9 cellular contexts compared by ENCODE assay signal in genomic region chr16:89422527-89422904, GRCh38.
DNase-seq lines count a peak whose midpoint lies in the region; ATAC-seq, FAIRE-seq and TF ChIP-seq lines count a peak whose summit lies in the region.
"Had no signal": no experiment of that assay in that cellular context is flagged by ENCODE, and none has a peak within 500 bp of the region (broad histone marks: within the 10 kb centered on the region; RNA-seq: fewer than 3 reads in every experiment).

No MANE protein-coding gene starts in this region.

- peak; percentile 54 for ATAC-seq in GM21423 (IDR thresholded peaks at IDR 0.05; ENCODE audit: unreplicated experiment)
- peak; percentile 68 to 83 (median 72) for ATAC-seq in psoas muscle

- DNase-seq in EL (peak; percentile 31), astrocyte (ENCODE audit: low read depth) (peak; percentile 72), psoas muscle (peak in 1 of 2 donors; percentile 70), NCI-H526 (lab: John Stamatoyannopoulos, UW) (no peak), islet precursor cell (no peak), NCI-H146 (lab: John Stamatoyannopoulos, UW) (no peak)

- H3K27me3 ChIP-seq in astrocyte (ENCODE audit: insufficient read depth, low read length) = no peaks in the 10 kb centered on the region
- H3K27me3 ChIP-seq in psoas muscle (ENCODE audit: insufficient read depth in 3 of 3, low read length in 2 of 3) = no peaks in the 10 kb centered on the region

- no peak for TF ChIP-seq CTCF in astrocyte (IDR thresholded peaks at IDR 0.05; ENCODE audit: insufficient read depth, low read depth, low read length)
- TF ChIP-seq CTCF in psoas muscle (IDR thresholded peaks at IDR 0.05) = no peak

- no peak for FAIRE-seq in astrocyte (lab: Jason Lieb, UNC)
- FAIRE-seq: H1 had no signal

- peaks cover 4% of the 10 kb centered on the region for H3K36me3 ChIP-seq in astrocyte (ENCODE audit: insufficient read depth, low read length)
- no peaks in the 10 kb centered on the region for H3K36me3 ChIP-seq in psoas muscle (ENCODE audit: insufficient read depth in 1 of 2, low read depth in 1 of 2)

- H3K27ac Mint-ChIP-seq in IgD-negative memory B cell = peak overlapping the region; percentile 61 to 76 (median 68)
- peak overlapping the region; percentile 98 for H3K27ac Mint-ChIP-seq in astrocyte (ENCODE audit: unreplicated experiment)

- H3K4me1 Mint-ChIP-seq in IgD-negative memory B cell = peaks cover 52 to 69% (median 68%) of the 10 kb centered on the region in 3 donors
- peaks cover 71% of the 10 kb centered on the region for H3K4me1 Mint-ChIP-seq in astrocyte (ENCODE audit: low read depth, unreplicated experiment)

- H2AFZ ChIP-seq in astrocyte (ENCODE audit: low read depth, low read length) = no peak overlapping the region

- H3K4me1 ChIP-seq in astrocyte (ENCODE audit: insufficient read depth, low read length) (peaks cover 35% of the 10 kb centered on the region), psoas muscle (peaks cover 73% of the 10 kb centered on the region)

- no peaks in the 10 kb centered on the region for H3K9me3 Mint-ChIP-seq in IgD-negative memory B cell
- H3K9me3 Mint-ChIP-seq in astrocyte (ENCODE audit: unreplicated experiment) = no peaks in the 10 kb centered on the region

- H3K4me3 Mint-ChIP-seq in IgD-negative memory B cell (peak overlapping the region; percentile 42 to 86 (median 64)), astrocyte (ENCODE audit: unreplicated experiment) (peak overlapping the region; percentile 80)

- 38 to 56% (median 56%) methylated on average over 12 of the region's 12 CpGs for WGBS in psoas muscle, 3 donors

- peak overlapping the region; percentile 60 for H3K9ac ChIP-seq in astrocyte (ENCODE audit: low read length)

- intact Hi-C loops in psoas muscle (cut with DNase I) = no loop called here

- no peak overlapping the region for H3K4me3 ChIP-seq in astrocyte (ENCODE audit: insufficient read depth, low read depth, low read length)
- no peak overlapping the region for H3K4me3 ChIP-seq in psoas muscle

- H3K4me2 ChIP-seq in astrocyte (ENCODE audit: low read length) = peak overlapping the region; percentile 75

- H3K27me3 Mint-ChIP-seq in IgD-negative memory B cell (no peaks in the 10 kb centered on the region), astrocyte (ENCODE audit: low read depth, unreplicated experiment) (no peaks in the 10 kb centered on the region)

- H3K79me2 ChIP-seq in astrocyte (ENCODE audit: insufficient read depth, low read length) = peaks cover 97% of the 10 kb centered on the region

- H3K27ac ChIP-seq in astrocyte (ENCODE audit: low read depth, low read length) (peak overlapping the region; percentile 83), psoas muscle (peak overlapping the region; percentile 75)

- H3K9me3 ChIP-seq in astrocyte (ENCODE audit: insufficient read depth, low read depth, low read length) = no peaks in the 10 kb centered on the region
- no peaks in the 10 kb centered on the region for H3K9me3 ChIP-seq in psoas muscle

- peaks cover 99% of the 10 kb centered on the region for H4K20me1 ChIP-seq in astrocyte (ENCODE audit: insufficient read depth, low read length)

- peaks cover 3% of the 10 kb centered on the region for H3K36me3 Mint-ChIP-seq in IgD-negative memory B cell
- H3K36me3 Mint-ChIP-seq in astrocyte (ENCODE audit: low read depth, unreplicated experiment) = peaks cover 10% of the 10 kb centered on the region

Comparison
In these comparisons a context has a peak if more than half of its experiments do, and no peak if none do; other contexts are left out.
1. DNase-seq: peak in EL (single experiment) and astrocyte (single experiment); none in NCI-H526 (0 of 2), islet precursor cell (single experiment) and NCI-H146 (single experiment).